ENCODE assay signal across 22 cellular contexts in the genomic region with DNA sequence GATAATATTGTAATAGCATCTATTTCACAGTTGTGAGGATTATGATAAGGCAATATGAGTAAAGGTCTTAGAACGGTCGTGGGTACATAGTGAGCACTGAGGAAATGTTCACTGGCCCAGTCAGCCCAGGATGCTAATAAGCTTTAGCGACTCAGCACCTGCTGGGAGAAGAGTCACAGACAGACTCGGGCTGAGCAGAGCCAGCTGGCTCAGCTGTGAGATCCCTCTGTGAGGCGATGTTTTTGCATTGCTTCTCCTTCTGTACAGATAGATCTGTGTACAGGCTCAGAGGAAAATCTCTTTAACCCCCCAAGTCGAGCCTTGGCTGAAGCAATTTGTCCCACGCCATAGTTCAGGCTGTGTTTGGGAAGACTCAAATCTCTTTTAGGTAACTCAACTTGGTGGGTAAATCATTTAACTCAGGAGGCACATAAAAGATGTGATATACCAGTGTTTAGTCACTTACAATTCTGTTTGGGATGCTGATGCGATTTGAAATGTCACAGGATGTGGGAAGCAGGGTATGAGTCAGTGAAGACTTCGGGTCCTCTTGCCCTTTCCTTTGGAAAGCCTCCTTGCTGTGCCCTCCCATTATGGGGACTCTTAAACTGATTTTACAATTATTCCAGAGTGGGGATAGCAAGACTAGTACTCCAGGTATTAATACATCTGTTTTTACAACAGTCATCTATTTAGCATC. TPM values are rescaled to one million over a fixed set of nuclear protein-coding genes. Genes with fewer than 3 reads are reported as not detected.
DNase-seq lines count a peak whose midpoint lies in the region; ATAC-seq and TF ChIP-seq lines count a peak whose summit lies in the region.
"Had no signal": no experiment of that assay in that cellular context is flagged by ENCODE, and none has a peak within 500 bp of the region (broad histone marks: within the 10 kb centered on the region; RNA-seq: fewer than 3 reads in every experiment).

No MANE protein-coding gene starts in this region.

- H3K4me1 Mint-ChIP-seq in activated naive CD8-positive, alpha-beta T cell treated with anti-CD3 and anti-CD28 coated beads, Interleukin-2, amount 50 U/mL, for 24 hours: no peaks in the 10 kb centered on the region
- no peaks in the 10 kb centered on the region for H3K4me1 Mint-ChIP-seq in activated naive CD8-positive, alpha-beta T cell treated with anti-CD3 and anti-CD28 coated beads for 36 hours
- peaks cover 46% of the 10 kb centered on the region for H3K4me1 Mint-ChIP-seq in glutamatergic neuron (ENCODE audit: low read depth, unreplicated experiment)
- no peaks in the 10 kb centered on the region for H3K4me1 Mint-ChIP-seq in activated T-cell treated with anti-CD3 and anti-CD28 coated beads, Interleukin-2, amount 50 U/mL, for 24 hours (ENCODE audit: low read depth)
- H3K4me1 Mint-ChIP-seq: natural killer cell had no signal

- TF ChIP-seq CTCF in glutamatergic neuron (IDR thresholded peaks at IDR 0.05; ENCODE audit: partially characterized antibody, unreplicated experiment) (no peak), osteoblast (IDR thresholded peaks at IDR 0.05; ENCODE audit: extremely low read depth, low read depth, low read length) (no peak)

- no peaks in the 10 kb centered on the region for H3K36me3 ChIP-seq in osteoblast (ENCODE audit: insufficient read depth, low read length)
- H3K36me3 ChIP-seq: BLaER1 treated with 17β-estradiol and CSF1 and Interleukin-3, amounts not matched to agents 10 nM and 100 nM; colonic mucosa; heart left ventricle had no signal

- H2AFZ ChIP-seq in osteoblast (ENCODE audit: low read length): no peak overlapping the region

- H3K9me3 ChIP-seq in osteoblast (ENCODE audit: low read depth, low read length): no peaks in the 10 kb centered on the region
- H3K9me3 ChIP-seq: A549; BLaER1 treated with 17β-estradiol and CSF1 and Interleukin-3, amounts not matched to agents 10 nM and 100 nM; colonic mucosa; heart left ventricle had no signal

- no peak for DNase-seq in activated naive CD8-positive, alpha-beta T cell treated with anti-CD3 and anti-CD28 coated beads, Interleukin-2, amount 50 U/mL, for 24 hours
- no peak for DNase-seq in activated naive CD8-positive, alpha-beta T cell treated with anti-CD3 and anti-CD28 coated beads for 36 hours
- peak; percentile 57 for DNase-seq in NCI-H82 treated with DMSO at 0.1 percent for 48 hours (lab: John Stamatoyannopoulos, UW; ENCODE audit: unreplicated experiment)
- DNase-seq in glutamatergic neuron: peak; percentile 42
- DNase-seq in activated T-cell treated with anti-CD3 and anti-CD28 coated beads, Interleukin-2, amount 50 U/mL, for 24 hours: no peak
- DNase-seq in osteoblast (ENCODE audit: insufficient read length, low spot score, missing footprints): no peak
- DNase-seq in GF-D8 (lab: John Stamatoyannopoulos, UW): no peak
- DNase-seq: activated CD4-positive, alpha-beta T cell treated with anti-CD3 and anti-CD28 coated beads for 1 hour; activated naive CD4-positive, alpha-beta T cell treated with anti-CD3 and anti-CD28 coated beads, Interleukin-2, amount 50 U/mL, for 16 hours; colonic mucosa; GOT3; heart left ventricle; Karpas-422; natural killer cell; NCI-H1048; NCI-H510A; stimulated activated CD4-positive, alpha-beta T cell treated with anti-CD3 and anti-CD28 coated beads, Interleukin-12 subunit alpha, Interleukin-12 subunit beta, amount 100 ng/mL, for 4 hours had no signal

- H3K27me3 Mint-ChIP-seq in activated naive CD8-positive, alpha-beta T cell treated with anti-CD3 and anti-CD28 coated beads, Interleukin-2, amount 50 U/mL, for 24 hours: peaks cover 7% of the 10 kb centered on the region
- H3K27me3 Mint-ChIP-seq in activated naive CD8-positive, alpha-beta T cell treated with anti-CD3 and anti-CD28 coated beads for 36 hours: peaks cover 8% of the 10 kb centered on the region
- no peaks in the 10 kb centered on the region for H3K27me3 Mint-ChIP-seq in glutamatergic neuron (ENCODE audit: unreplicated experiment)
- peaks cover 6% of the 10 kb centered on the region for H3K27me3 Mint-ChIP-seq in activated T-cell treated with anti-CD3 and anti-CD28 coated beads, Interleukin-2, amount 50 U/mL, for 24 hours

- H4K20me1 ChIP-seq in osteoblast (ENCODE audit: insufficient read depth, low read length): no peaks in the 10 kb centered on the region
- H4K20me1 ChIP-seq: BLaER1 treated with 17β-estradiol and CSF1 and Interleukin-3, amounts not matched to agents 10 nM and 100 nM had no signal

- no peaks in the 10 kb centered on the region for H3K27me3 ChIP-seq in osteoblast (ENCODE audit: insufficient read depth, low read length)
- H3K27me3 ChIP-seq: BLaER1 treated with 17β-estradiol and CSF1 and Interleukin-3, amounts not matched to agents 10 nM and 100 nM; colonic mucosa had no signal

- peaks cover 6% of the 10 kb centered on the region for H3K9me3 Mint-ChIP-seq in activated naive CD8-positive, alpha-beta T cell treated with anti-CD3 and anti-CD28 coated beads, Interleukin-2, amount 50 U/mL, for 24 hours
- H3K9me3 Mint-ChIP-seq in activated naive CD8-positive, alpha-beta T cell treated with anti-CD3 and anti-CD28 coated beads for 36 hours: no peaks in the 10 kb centered on the region
- H3K9me3 Mint-ChIP-seq in glutamatergic neuron (ENCODE audit: unreplicated experiment): peaks cover 7% of the 10 kb centered on the region
- no peaks in the 10 kb centered on the region for H3K9me3 Mint-ChIP-seq in activated T-cell treated with anti-CD3 and anti-CD28 coated beads, Interleukin-2, amount 50 U/mL, for 24 hours
- H3K9me3 Mint-ChIP-seq: natural killer cell had no signal

- H3K4me1 ChIP-seq in osteoblast (ENCODE audit: insufficient read depth, low read length): no peaks in the 10 kb centered on the region
- H3K4me1 ChIP-seq: A549; BLaER1 treated with 17β-estradiol and CSF1 and Interleukin-3, amounts not matched to agents 10 nM and 100 nM; colonic mucosa; heart left ventricle had no signal

- no peaks in the 10 kb centered on the region for H3K36me3 Mint-ChIP-seq in activated naive CD8-positive, alpha-beta T cell treated with anti-CD3 and anti-CD28 coated beads, Interleukin-2, amount 50 U/mL, for 24 hours (ENCODE audit: low read depth)
- H3K36me3 Mint-ChIP-seq in activated naive CD8-positive, alpha-beta T cell treated with anti-CD3 and anti-CD28 coated beads for 36 hours: no peaks in the 10 kb centered on the region
- no peaks in the 10 kb centered on the region for H3K36me3 Mint-ChIP-seq in glutamatergic neuron (ENCODE audit: unreplicated experiment)
- no peaks in the 10 kb centered on the region for H3K36me3 Mint-ChIP-seq in activated T-cell treated with anti-CD3 and anti-CD28 coated beads, Interleukin-2, amount 50 U/mL, for 24 hours (ENCODE audit: low read depth)
- H3K36me3 Mint-ChIP-seq: natural killer cell had no signal

- H3K4me3 Mint-ChIP-seq in activated naive CD8-positive, alpha-beta T cell treated with anti-CD3 and anti-CD28 coated beads, Interleukin-2, amount 50 U/mL, for 24 hours: no peak overlapping the region
- H3K4me3 Mint-ChIP-seq in activated naive CD8-positive, alpha-beta T cell treated with anti-CD3 and anti-CD28 coated beads for 36 hours: no peak overlapping the region
- H3K4me3 Mint-ChIP-seq in glutamatergic neuron (ENCODE audit: unreplicated experiment): no peak overlapping the region
- H3K4me3 Mint-ChIP-seq in activated T-cell treated with anti-CD3 and anti-CD28 coated beads, Interleukin-2, amount 50 U/mL, for 24 hours: no peak overlapping the region
- H3K4me3 Mint-ChIP-seq: natural killer cell had no signal

- no peak overlapping the region for H3K27ac ChIP-seq in osteoblast (ENCODE audit: low read depth, low read length)
- H3K27ac ChIP-seq: A549; BLaER1 treated with 17β-estradiol and CSF1 and Interleukin-3, amounts not matched to agents 10 nM and 100 nM; colonic mucosa; heart left ventricle had no signal

- no peak overlapping the region for H3K4me3 ChIP-seq in osteoblast (ENCODE audit: insufficient read depth, low read length)
- H3K4me3 ChIP-seq: A549; BLaER1 treated with 17β-estradiol and CSF1 and Interleukin-3, amounts not matched to agents 10 nM and 100 nM; colonic mucosa; GM12878; heart left ventricle had no signal

- no peak overlapping the region for H3K4me2 ChIP-seq in osteoblast (ENCODE audit: insufficient read depth, low read length)
- H3K4me2 ChIP-seq: A549; BLaER1 treated with 17β-estradiol and CSF1 and Interleukin-3, amounts not matched to agents 10 nM and 100 nM had no signal

- no peaks in the 10 kb centered on the region for H3K79me2 ChIP-seq in osteoblast (ENCODE audit: insufficient read depth, low read length)

- no peak overlapping the region for H3K27ac Mint-ChIP-seq in activated naive CD8-positive, alpha-beta T cell treated with anti-CD3 and anti-CD28 coated beads, Interleukin-2, amount 50 U/mL, for 24 hours
- H3K27ac Mint-ChIP-seq in activated naive CD8-positive, alpha-beta T cell treated with anti-CD3 and anti-CD28 coated beads for 36 hours: no peak overlapping the region
- peak overlapping the region; percentile 70 for H3K27ac Mint-ChIP-seq in glutamatergic neuron (ENCODE audit: unreplicated experiment)
- H3K27ac Mint-ChIP-seq in activated T-cell treated with anti-CD3 and anti-CD28 coated beads, Interleukin-2, amount 50 U/mL, for 24 hours: no peak overlapping the region
- H3K27ac Mint-ChIP-seq: natural killer cell had no signal

- ATAC-seq in activated naive CD8-positive, alpha-beta T cell treated with anti-CD3 and anti-CD28 coated beads, Interleukin-2, amount 50 U/mL, for 24 hours: peak; percentile 28
- no peak for ATAC-seq in GM21367 (IDR thresholded peaks at IDR 0.05; ENCODE audit: unreplicated experiment)
- ATAC-seq: A549, GM12878, heart left ventricle, left lobe of liver, natural killer cell had no signal

RNA-seq across cellular contexts. Expression of a gene that starts 53.1 kb away (rescaled TPM):
- under 1 TPM; 0.58 to 0.72 TPM for total RNA-seq in activated naive CD8-positive, alpha-beta T cell treated with anti-CD3 and anti-CD28 coated beads for 36 hours
- total RNA-seq in glutamatergic neuron (ENCODE audit: unreplicated experiment) (50.7 TPM), osteoblast (0.36 and 1.2 TPM in 2 replicates)

Comparison
In these comparisons a context has a peak if more than half of its experiments do, and no peak if none do; other contexts are left out.
1. DNase-seq: peak in NCI-H82 treated with DMSO at 0.1 percent for 48 hours (single experiment) and glutamatergic neuron (single experiment); none in activated naive CD8-positive, alpha-beta T cell treated with anti-CD3 and anti-CD28 coated beads, Interleukin-2, amount 50 U/mL, for 24 hours (single experiment), activated naive CD8-positive, alpha-beta T cell treated with anti-CD3 and anti-CD28 coated beads for 36 hours (single experiment), activated T-cell treated with anti-CD3 and anti-CD28 coated beads, Interleukin-2, amount 50 U/mL, for 24 hours (single experiment), osteoblast (single experiment) and GF-D8 (single experiment).
2. RNA of a gene that starts 53.1 kb away (total RNA-seq): 50.7 TPM in glutamatergic neuron (single experiment); 0.58 to 0.72 TPM in activated naive CD8-positive, alpha-beta T cell treated with anti-CD3 and anti-CD28 coated beads for 36 hours and 0.36 to 1.2 TPM in osteoblast; every median in the first group is over 10 times any median in the second.